1 cellular context compared by ENCODE assay signal in the genomic region with DNA sequence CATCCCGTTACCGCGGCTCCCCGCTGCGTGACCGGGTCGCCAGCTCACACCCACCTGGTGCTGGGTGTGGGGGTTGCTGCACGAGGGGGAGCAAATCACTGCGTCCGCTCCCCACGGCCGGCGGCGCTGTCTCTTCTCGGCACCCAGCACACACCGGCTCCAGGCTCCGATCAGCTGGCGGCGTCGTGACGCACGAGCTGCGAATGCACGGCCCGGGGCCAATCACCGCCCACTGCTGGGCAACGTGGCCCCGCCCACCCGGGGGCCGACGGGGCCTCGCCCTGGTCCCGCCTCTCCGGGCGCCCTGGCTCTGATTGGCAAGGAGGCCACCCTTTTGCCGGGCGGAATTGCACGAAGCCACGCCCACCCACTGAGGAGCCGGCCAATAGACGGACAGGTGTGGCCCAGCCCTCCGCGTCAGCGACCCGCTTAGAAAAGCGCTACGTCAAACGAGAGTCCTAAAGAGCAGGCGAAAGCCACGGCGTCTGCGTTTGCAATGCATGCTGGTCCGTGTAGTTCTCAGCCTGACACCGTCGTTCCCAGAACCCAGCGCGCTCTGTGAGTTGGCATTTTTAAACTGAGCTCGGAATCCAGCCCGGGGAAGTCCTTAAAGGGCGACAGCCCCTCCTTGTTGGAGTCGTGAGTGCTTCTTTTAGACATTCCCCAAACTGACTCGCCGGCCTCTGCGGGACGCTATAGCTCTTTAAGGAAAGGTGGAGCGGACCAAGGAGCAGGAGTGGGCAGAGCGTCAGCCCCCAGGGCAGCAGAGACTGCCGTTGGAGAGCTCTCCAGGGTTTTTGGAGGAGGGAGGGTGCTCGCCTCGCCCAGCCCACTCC.
A peak's percentile ranks its signal among the peaks of the same experiment; 100 is the strongest.
TF ChIP-seq lines count a peak whose summit lies in the region.

No MANE protein-coding gene starts in this region.

TF ChIP-seq in H1, 55 proteins besides CTCF, POLR2A, EP300 and RAD21:
- no peak for TF ChIP-seq POU5F1 (IDR thresholded peaks at IDR 0.05; ENCODE audit: low read depth, low read length)
- TF ChIP-seq KDM4A (IDR thresholded peaks at IDR 0.05; ENCODE audit: low read depth, low read length, severe bottlenecking): peak; percentile 29
- peak; percentile 15 for TF ChIP-seq CTBP2 (IDR thresholded peaks at IDR 0.05; ENCODE audit: borderline replicate concordance, insufficient read depth, insufficient read length, low read length)
- TF ChIP-seq PHF8 (conservative IDR thresholded peaks at IDR 0.05; ENCODE audit: low read depth, low read length): peak; percentile 59
- TF ChIP-seq TAF1 (IDR thresholded peaks at IDR 0.05; ENCODE audit: low read depth, low read length): peak; percentile 91
- TF ChIP-seq, protein P1, sequence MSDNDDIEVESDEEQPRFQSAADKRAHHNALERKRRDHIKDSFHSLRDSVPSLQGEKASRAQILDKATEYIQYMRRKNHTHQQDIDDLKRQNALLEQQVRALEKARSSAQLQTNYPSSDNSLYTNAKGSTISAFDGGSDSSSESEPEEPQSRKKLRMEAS (IDR thresholded peaks at IDR 0.05): peak; percentile 45; the same call in 1 of the 2 replicates
- peak; percentile 92 to 96 for TF ChIP-seq SIN3A (conservative IDR thresholded peaks at IDR 0.05 in 1 of 2, IDR thresholded peaks at IDR 0.05 in 1 of 2; ENCODE audit: low read depth in 1 of 2, low read length in 2 of 2)
- peak; percentile 94 for TF ChIP-seq MAFK (IDR thresholded peaks at IDR 0.05; ENCODE audit: low read depth, low read length)
- no peak for TF ChIP-seq CHD1 (IDR thresholded peaks at IDR 0.05; ENCODE audit: low read depth, low read length)
- TF ChIP-seq POLR2AphosphoS5 (IDR thresholded peaks at IDR 0.05; ENCODE audit: low read depth, low read length): peak; percentile 87
- TF ChIP-seq JUN (IDR thresholded peaks at IDR 0.05; ENCODE audit: low read depth, low read length): no peak; the same call in 1 of the 2 replicates
- TF ChIP-seq, protein P2, sequence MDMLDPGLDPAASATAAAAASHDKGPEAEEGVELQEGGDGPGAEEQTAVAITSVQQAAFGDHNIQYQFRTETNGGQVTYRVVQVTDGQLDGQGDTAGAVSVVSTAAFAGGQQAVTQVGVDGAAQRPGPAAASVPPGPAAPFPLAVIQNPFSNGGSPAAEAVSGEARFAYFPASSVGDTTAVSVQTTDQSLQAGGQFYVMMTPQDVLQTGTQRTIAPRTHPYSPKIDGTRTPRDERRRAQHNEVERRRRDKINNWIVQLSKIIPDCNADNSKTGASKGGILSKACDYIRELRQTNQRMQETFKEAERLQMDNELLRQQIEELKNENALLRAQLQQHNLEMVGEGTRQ (IDR thresholded peaks at IDR 0.05; ENCODE audit: low read length): peak; percentile 65
- no peak for TF ChIP-seq EGR1 (IDR thresholded peaks at IDR 0.05; ENCODE audit: borderline replicate concordance, low read depth, low read length)
- TF ChIP-seq SP2 (IDR thresholded peaks at IDR 0.05; ENCODE audit: low read length): peak; percentile 73
- TF ChIP-seq SP1 (IDR thresholded peaks at IDR 0.05; ENCODE audit: low read depth, low read length): peak; percentile 96
- TF ChIP-seq HDAC2 (IDR thresholded peaks at IDR 0.05; ENCODE audit: borderline replicate concordance in 1 of 2, low read depth in 2 of 2, low read length in 2 of 2): no peak; a peak in 1 of 4 replicates
- TF ChIP-seq SIX5 (IDR thresholded peaks at IDR 0.05; ENCODE audit: low read depth, low read length): peak; percentile 69
- TF ChIP-seq CREB1 (IDR thresholded peaks at IDR 0.05): peak; percentile 94
- TF ChIP-seq BACH1 (IDR thresholded peaks at IDR 0.05; ENCODE audit: low read length): peak; percentile 99
- TF ChIP-seq TBP (IDR thresholded peaks at IDR 0.05; ENCODE audit: low read depth, low read length): peak; percentile 87
- 0 out of 2 replicates have a peak, but pooled peaks have one; percentile 15 for TF ChIP-seq SRF (IDR thresholded peaks at IDR 0.05; ENCODE audit: low read depth, low read length)
- TF ChIP-seq TAF7 (optimal IDR thresholded peaks at IDR 0.05; ENCODE audit: borderline replicate concordance, low read depth, low read length): peak; percentile 80
- TF ChIP-seq CHD2 (IDR thresholded peaks at IDR 0.05; ENCODE audit: low read length): peak; percentile 89
- no peak for TF ChIP-seq NRF1 (IDR thresholded peaks at IDR 0.05; ENCODE audit: low read depth, low read length)
- peak; percentile 47; the same call in 1 of the 2 replicates for TF ChIP-seq TEAD4 (IDR thresholded peaks at IDR 0.05; ENCODE audit: low read depth, low read length)
- no peak for TF ChIP-seq HDAC6 (IDR thresholded peaks at IDR 0.05; ENCODE audit: low read depth, low read length)
- peak; percentile 95 for TF ChIP-seq SP4 (IDR thresholded peaks at IDR 0.05; ENCODE audit: low read length)
- no peak for TF ChIP-seq JUND (IDR thresholded peaks at IDR 0.05; ENCODE audit: low read length)
